In genomic region chr1:230861970-230862595, GRCh38 we compare ENCODE assay signal across 17 cellular contexts. TPM values are rescaled to one million over a fixed set of nuclear protein-coding genes. Genes with fewer than 3 reads are reported as not detected.
DNase-seq lines count a peak whose midpoint lies in the region; ATAC-seq and TF ChIP-seq lines count a peak whose summit lies in the region.
"Had no signal": no experiment of that assay in that cellular context is flagged by ENCODE, and none has a peak within 500 bp of the region (broad histone marks: within the 10 kb centered on the region; RNA-seq: fewer than 3 reads in every experiment).

No MANE protein-coding gene starts in this region.

- TF ChIP-seq POLR2A in breast epithelium (IDR thresholded peaks at IDR 0.05): no peak

- H3K36me3 ChIP-seq in breast epithelium: no peaks in the 10 kb centered on the region
- H3K36me3 ChIP-seq: upper lobe of right lung had no signal

- POLR2A ChIA-PET in AG04450 (lab: Yijun Ruan, JAX): no interaction called here

- TF ChIP-seq CTCF in AG04450 (IDR thresholded peaks at IDR 0.05; ENCODE audit: low read depth, low read length): no peak
- TF ChIP-seq CTCF in breast epithelium (IDR thresholded peaks at IDR 0.05): no peak

- intact Hi-C loops in breast epithelium (cut with DNase I; ENCODE audit: low total_unique reads) (no loop called here), Right ventricle myocardium inferior (cut with DNase I) (no loop called here)

- no peak overlapping the region for H3K4me3 ChIP-seq in AG04450 (ENCODE audit: low read depth, low read length)
- no peak overlapping the region for H3K4me3 ChIP-seq in breast epithelium
- H3K4me3 ChIP-seq: A549, lung, upper lobe of right lung had no signal

- DNase-seq in AG04450 (ENCODE audit: low read depth, low spot score) (peak; percentile 73), breast epithelium (ENCODE audit: low spot score in 2 of 2) (no peak), Right ventricle myocardium inferior (ENCODE audit: missing footprints) (no peak), non-pigmented ciliary epithelial cell (ENCODE audit: low read depth) (peak; percentile 81), 8988T (no peak), NCI-H1105 treated with DMSO at 0.1 percent for 48 hours (lab: John Stamatoyannopoulos, UW) (no peak), left lobe of liver (ENCODE audit: low spot score) (no peak)
- DNase-seq: activated naive CD4-positive, alpha-beta T cell treated with anti-CD3 and anti-CD28 coated beads, Interleukin-2, amount 50 U/mL, for 16 hours; CD4-positive, alpha-beta memory T cell; cerebellar nuclear complex; NCI-H1694; SHP77 treated with DMSO at 0.1 percent for 48 hours; stimulated activated CD4-positive, alpha-beta T cell treated with anti-CD3 and anti-CD28 coated beads, Interleukin-4, amount 100 ng/mL, for 4 hours; upper lobe of right lung had no signal

- H3K9me3 ChIP-seq in AG04450 (ENCODE audit: control insufficient read depth, insufficient read depth, low read length): no peaks in the 10 kb centered on the region
- H3K9me3 ChIP-seq in breast epithelium: no peaks in the 10 kb centered on the region
- H3K9me3 ChIP-seq: A549, upper lobe of right lung had no signal

- H3K27me3 ChIP-seq in AG04450 (ENCODE audit: control insufficient read depth, insufficient read depth, low read length): peaks cover 2% of the 10 kb centered on the region
- no peaks in the 10 kb centered on the region for H3K27me3 ChIP-seq in breast epithelium
- H3K27me3 ChIP-seq: upper lobe of right lung had no signal

- ATAC-seq in Right ventricle myocardium inferior (peak; percentile 59), left lobe of liver (no peak), GM21825 (IDR thresholded peaks at IDR 0.05; ENCODE audit: unreplicated experiment) (no peak)
- ATAC-seq: A549, upper lobe of right lung had no signal

- CTCF ChIA-PET in AG04450 (lab: Charles Lee): interaction anchor here (1.3 kb wide), 1 partner anchor 349 kb away, joined by 3 read pairs; no protein-coding TSS in a partner anchor

- no peak overlapping the region for H3K27ac ChIP-seq in AG04450 (ENCODE audit: low read depth, low read length)
- H3K27ac ChIP-seq in breast epithelium: peak overlapping the region; percentile 57 to 96
- H3K27ac ChIP-seq: A549 had no signal

- peaks cover 0 to 58% of the 10 kb centered on the region in 2 donors for H3K4me1 ChIP-seq in breast epithelium

RNA-seq across cellular contexts. Expression of gene C1orf198, which starts 6.2 kb away (rescaled TPM):
- polyA plus RNA-seq in AG04450 (2011; rRNA removed): 52.7 and 54.4 TPM in 2 replicates
- polyA minus RNA-seq in AG04450 (2011; rRNA and poly(A)+ RNA removed): 57.9 and 74.8 TPM in 2 replicates
- 100 to 1,000 TPM in 2 of 3 donors, 10 to 100 TPM in 1; 63.6 to 138 (median 124) TPM for total RNA-seq in breast epithelium
- total RNA-seq in Right ventricle myocardium inferior: 46.0 TPM
- 4.6 TPM for total RNA-seq in left lobe of liver

Comparison
In these comparisons a context has a peak if more than half of its experiments do, and no peak if none do; other contexts are left out.
1. DNase-seq: peak in AG04450 (single experiment) and non-pigmented ciliary epithelial cell (single experiment); none in breast epithelium (0 of 2), Right ventricle myocardium inferior (single experiment), 8988T (single experiment), NCI-H1105 treated with DMSO at 0.1 percent for 48 hours (single experiment) and left lobe of liver (single experiment).